1 cellular context compared by ENCODE assay signal in the genomic region with DNA sequence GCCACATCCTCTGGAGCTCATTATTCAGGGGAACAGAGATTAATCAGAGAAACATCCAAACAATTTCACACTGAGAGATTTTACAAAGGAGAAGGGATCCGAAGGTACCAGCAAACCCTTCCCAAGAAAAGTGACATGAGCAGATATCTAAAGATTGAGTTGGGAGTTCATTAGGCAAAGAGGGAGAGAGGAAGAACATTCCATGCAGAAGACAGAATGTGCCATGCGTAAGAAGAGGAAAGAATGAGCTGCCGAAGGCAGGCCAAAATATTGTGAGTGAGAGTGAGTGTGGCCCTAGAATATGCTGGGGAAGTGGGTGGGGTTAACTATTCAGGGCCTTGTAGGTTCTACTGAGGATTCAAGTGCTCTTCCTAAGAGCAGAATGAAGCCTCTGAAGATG.
TF ChIP-seq lines count a peak whose summit lies in the region.

No MANE protein-coding gene starts in this region.

TF ChIP-seq in IMR-90, 13 proteins besides CTCF, POLR2A, EP300 and RAD21:
- TF ChIP-seq FOS (IDR thresholded peaks at IDR 0.05; ENCODE audit: low read depth, low read length) (no peak), RCOR1 (IDR thresholded peaks at IDR 0.05; ENCODE audit: insufficient replicate concordance, low read length) (no peak)
- TF ChIP-seq, protein P1, sequence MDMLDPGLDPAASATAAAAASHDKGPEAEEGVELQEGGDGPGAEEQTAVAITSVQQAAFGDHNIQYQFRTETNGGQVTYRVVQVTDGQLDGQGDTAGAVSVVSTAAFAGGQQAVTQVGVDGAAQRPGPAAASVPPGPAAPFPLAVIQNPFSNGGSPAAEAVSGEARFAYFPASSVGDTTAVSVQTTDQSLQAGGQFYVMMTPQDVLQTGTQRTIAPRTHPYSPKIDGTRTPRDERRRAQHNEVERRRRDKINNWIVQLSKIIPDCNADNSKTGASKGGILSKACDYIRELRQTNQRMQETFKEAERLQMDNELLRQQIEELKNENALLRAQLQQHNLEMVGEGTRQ (IDR thresholded peaks at IDR 0.05; ENCODE audit: low read depth, low read length): no peak
